Comparison of ENCODE assay signal across 14 cellular contexts in genomic region chr1:84377480-84378095, GRCh38. TPM values are rescaled to one million over a fixed set of nuclear protein-coding genes. Genes with fewer than 3 reads are reported as not detected.
DNase-seq lines count a peak whose midpoint lies in the region; ATAC-seq and TF ChIP-seq lines count a peak whose summit lies in the region.
"Had no signal": no experiment of that assay in that cellular context is flagged by ENCODE, and none has a peak within 500 bp of the region (broad histone marks: within the 10 kb centered on the region; RNA-seq: fewer than 3 reads in every experiment).

No MANE protein-coding gene starts in this region.

- H3K4me3 Mint-ChIP-seq in activated CD4-positive, alpha-beta T cell treated with anti-CD3 and anti-CD28 coated beads, Interleukin-2, amount 10 ng/mL, durations not matched to agents 7 days and 5 days: no peak overlapping the region
- no peak overlapping the region for H3K4me3 Mint-ChIP-seq in CD4-positive, alpha-beta T cell
- H3K4me3 Mint-ChIP-seq: activated T-cell treated with anti-CD3 and anti-CD28 coated beads, Interleukin-2, amount 50 U/mL, for 24 hours; WTC11 had no signal

- H3K4me1 ChIP-seq in right cardiac atrium (ENCODE audit: control insufficient read depth, insufficient read depth, low read length): peaks cover 2% of the 10 kb centered on the region
- H3K4me1 ChIP-seq: BLaER1, lower lobe of right lung, parathyroid adenoma had no signal

- H3K9me3 ChIP-seq in right cardiac atrium (ENCODE audit: control insufficient read depth, low read length): no peaks in the 10 kb centered on the region
- no peaks in the 10 kb centered on the region for H3K9me3 ChIP-seq in CD4-positive, alpha-beta T cell (ENCODE audit: control insufficient read depth, low read length)
- H3K9me3 ChIP-seq: BLaER1, lower lobe of right lung had no signal

- no peak overlapping the region for H3K27ac ChIP-seq in right cardiac atrium (ENCODE audit: low read length)
- no peak overlapping the region for H3K27ac ChIP-seq in CD4-positive, alpha-beta T cell (ENCODE audit: low read depth, low read length)
- H3K27ac ChIP-seq: BLaER1, lower lobe of right lung, parathyroid adenoma had no signal

- 28% methylated on average over 3 of the region's 3 CpGs for WGBS in right cardiac atrium

- no peak overlapping the region for H3K4me3 ChIP-seq in right cardiac atrium (ENCODE audit: low read length)
- H3K4me3 ChIP-seq: BLaER1, lower lobe of right lung had no signal

- DNase-seq in ACHN: peak; percentile 55
- DNase-seq in HT1080 (ENCODE audit: low read depth): peak; percentile 73
- DNase-seq in astrocyte of the hippocampus (ENCODE audit: low read depth, low spot score): peak; percentile 92
- peak in 1 of 3 donors; percentile 32 for DNase-seq in right cardiac atrium
- no peak for DNase-seq in activated CD4-positive, alpha-beta T cell treated with anti-CD3 and anti-CD28 coated beads, Interleukin-2, amount 10 ng/mL, durations not matched to agents 7 days and 5 days
- DNase-seq in GDM1 (lab: John Stamatoyannopoulos, UW): no peak
- DNase-seq in CD4-positive, alpha-beta T cell: no peak
- DNase-seq: activated T-cell treated with anti-CD3 and anti-CD28 coated beads, Interleukin-2, amount 50 U/mL, for 24 hours; lower lobe of right lung; NCI-H2081 had no signal

- peaks cover 2% of the 10 kb centered on the region for H3K27me3 Mint-ChIP-seq in activated CD4-positive, alpha-beta T cell treated with anti-CD3 and anti-CD28 coated beads, Interleukin-2, amount 10 ng/mL, durations not matched to agents 7 days and 5 days
- H3K27me3 Mint-ChIP-seq in CD4-positive, alpha-beta T cell: no peaks in the 10 kb centered on the region

- intact Hi-C loops in right cardiac atrium (cut with DNase I): no loop called here
- intact Hi-C loops in CD4-positive, alpha-beta T cell (cut with DNase I, micrococcal nuclease): no loop called here

- H3K9me3 Mint-ChIP-seq in activated CD4-positive, alpha-beta T cell treated with anti-CD3 and anti-CD28 coated beads, Interleukin-2, amount 10 ng/mL, durations not matched to agents 7 days and 5 days: no peaks in the 10 kb centered on the region
- no peaks in the 10 kb centered on the region for H3K9me3 Mint-ChIP-seq in CD4-positive, alpha-beta T cell
- H3K9me3 Mint-ChIP-seq: activated T-cell treated with anti-CD3 and anti-CD28 coated beads, Interleukin-2, amount 50 U/mL, for 24 hours; WTC11 had no signal

- in situ Hi-C loops in ACHN (cut with HindIII; ENCODE audit: low pct_ligation_motif_present, low pct_unique_long_range_greater_than_20kb, low sequenced_read_pairs): no loop called here

- H3K27me3 ChIP-seq in right cardiac atrium (ENCODE audit: control insufficient read depth, insufficient read depth): no peaks in the 10 kb centered on the region
- no peaks in the 10 kb centered on the region for H3K27me3 ChIP-seq in CD4-positive, alpha-beta T cell (ENCODE audit: control insufficient read depth, insufficient read depth, low read length)
- H3K27me3 ChIP-seq: BLaER1 had no signal

- POLR2A ChIA-PET in activated CD4-positive, alpha-beta T cell treated with anti-CD3 and anti-CD28 coated beads, Interleukin-2, amount 10 ng/mL, durations not matched to agents 7 days and 5 days (lab: Charles Lee): interaction anchor here (0.7 kb wide), 1 partner anchor 13 kb away, joined by 3 read pairs; no protein-coding TSS in a partner anchor
- POLR2A ChIA-PET in CD4-positive, alpha-beta T cell (lab: Charles Lee): no interaction called here

- TF ChIP-seq CTCF in CD4-positive, alpha-beta T cell (IDR thresholded peaks at IDR 0.05): no peak

- no peak overlapping the region for H3K27ac Mint-ChIP-seq in activated CD4-positive, alpha-beta T cell treated with anti-CD3 and anti-CD28 coated beads, Interleukin-2, amount 10 ng/mL, durations not matched to agents 7 days and 5 days
- H3K27ac Mint-ChIP-seq in CD4-positive, alpha-beta T cell: no peak overlapping the region
- H3K27ac Mint-ChIP-seq: activated T-cell treated with anti-CD3 and anti-CD28 coated beads, Interleukin-2, amount 50 U/mL, for 24 hours; WTC11 had no signal

- ATAC-seq in right cardiac atrium: peak; percentile 70 to 81
- no peak for ATAC-seq in HG02938 (IDR thresholded peaks at IDR 0.05; ENCODE audit: unreplicated experiment)
- ATAC-seq in CD4-positive, alpha-beta T cell (ENCODE audit: poor library complexity): no peak
- ATAC-seq: WTC11 had no signal

- CTCF ChIA-PET in activated CD4-positive, alpha-beta T cell treated with anti-CD3 and anti-CD28 coated beads, Interleukin-2, amount 10 ng/mL, durations not matched to agents 7 days and 5 days (lab: Charles Lee): interaction anchor here (1.2 to 1.7 kb wide), 2 partner anchors 13 to 46 kb away, joined by 3 to 5 read pairs; no protein-coding TSS in a partner anchor
- CTCF ChIA-PET in CD4-positive, alpha-beta T cell (lab: Charles Lee): no interaction called here

- no peaks in the 10 kb centered on the region for H3K36me3 Mint-ChIP-seq in activated CD4-positive, alpha-beta T cell treated with anti-CD3 and anti-CD28 coated beads, Interleukin-2, amount 10 ng/mL, durations not matched to agents 7 days and 5 days (ENCODE audit: low read depth)
- no peaks in the 10 kb centered on the region for H3K36me3 Mint-ChIP-seq in CD4-positive, alpha-beta T cell (ENCODE audit: low read depth)
- H3K36me3 Mint-ChIP-seq: WTC11 had no signal

- no peaks in the 10 kb centered on the region for H3K4me1 Mint-ChIP-seq in activated CD4-positive, alpha-beta T cell treated with anti-CD3 and anti-CD28 coated beads, Interleukin-2, amount 10 ng/mL, durations not matched to agents 7 days and 5 days
- no peaks in the 10 kb centered on the region for H3K4me1 Mint-ChIP-seq in CD4-positive, alpha-beta T cell (ENCODE audit: low read depth)

RNA-seq across cellular contexts. Expression of gene DNASE2B, which starts 20.7 kb away (rescaled TPM):
- not detected in 2 replicates for total RNA-seq in HT1080 (2014; rRNA removed; shearing (Covaris generic))
- polyA plus RNA-seq in HT1080 (2015; cell fraction: cytosol; rRNA removed): not detected in 2 replicates
- polyA plus RNA-seq in HT1080 (2015; cell fraction: nucleus; rRNA removed): not detected in 2 replicates
- total RNA-seq in right cardiac atrium: not detected
- not detected for polyA plus RNA-seq in right cardiac atrium
- not detected for total RNA-seq in activated CD4-positive, alpha-beta T cell treated with anti-CD3 and anti-CD28 coated beads, Interleukin-2, amount 10 ng/mL, durations not matched to agents 7 days and 5 days
- total RNA-seq in CD4-positive, alpha-beta T cell: not detected

Comparison
In these comparisons a context has a peak if more than half of its experiments do, and no peak if none do; other contexts are left out.
1. DNase-seq: peak in ACHN (single experiment), HT1080 (single experiment) and astrocyte of the hippocampus (single experiment); none in activated CD4-positive, alpha-beta T cell treated with anti-CD3 and anti-CD28 coated beads, Interleukin-2, amount 10 ng/mL, durations not matched to agents 7 days and 5 days (single experiment), GDM1 (single experiment) and CD4-positive, alpha-beta T cell (0 of 10).
2. ATAC-seq: peak in right cardiac atrium (2 of 2); none in HG02938 (single experiment) and CD4-positive, alpha-beta T cell (single experiment).